ENCODE assay signal across 17 cellular contexts in the genomic region with DNA sequence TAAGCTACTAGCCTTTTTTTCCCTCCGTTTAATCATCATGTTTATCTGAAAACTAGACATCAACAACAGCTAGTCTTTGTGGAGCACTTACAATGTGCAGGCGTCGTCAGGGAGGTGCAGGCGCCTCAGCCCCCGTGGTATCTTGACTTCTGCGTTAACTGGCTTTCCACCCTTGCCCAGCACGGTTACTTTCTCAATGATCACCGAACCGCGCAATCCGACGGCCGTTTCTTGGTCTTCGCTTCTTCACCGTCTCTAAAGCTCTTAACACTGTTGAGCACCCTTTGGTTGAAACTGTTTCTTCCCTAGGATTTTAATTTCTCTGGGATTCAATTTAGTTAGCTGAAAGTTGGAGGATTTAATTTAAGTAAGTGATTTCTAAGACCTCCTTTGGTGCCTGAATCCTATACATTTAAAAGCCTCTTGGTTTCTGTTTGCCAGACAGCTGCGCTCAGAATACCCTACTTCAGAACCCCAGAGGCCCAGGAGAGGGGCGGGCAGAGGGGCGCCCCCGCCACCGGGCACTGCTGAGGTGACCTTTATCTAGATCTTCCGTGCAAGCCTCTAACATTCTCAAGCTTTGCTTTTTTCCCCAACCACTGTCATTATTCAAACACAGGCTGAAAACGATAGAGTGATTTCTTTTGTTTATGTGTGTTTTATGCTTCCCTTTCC. TPM values are rescaled to one million over a fixed set of nuclear protein-coding genes. Genes with fewer than 3 reads are reported as not detected.
"Had no signal": no experiment of that assay in that cellular context is flagged by ENCODE, and none has a peak within 500 bp of the region (broad histone marks: within the 10 kb centered on the region; RNA-seq: fewer than 3 reads in every experiment).

No MANE protein-coding gene starts in this region.

- H3K27ac ChIP-seq: adrenal gland, body of pancreas, pancreas, spleen, transverse colon had no signal

- DNase-seq: activated naive CD4-positive, alpha-beta T cell treated with anti-CD3 and anti-CD28 coated beads for 36 hours; adrenal gland; body of pancreas; foreskin fibroblast; glutamatergic neuron; left colon; pancreas; spleen; stimulated activated CD4-positive, alpha-beta T cell treated with anti-CD3 and anti-CD28 coated beads, Interleukin-1b, Interleukin-23, amount 100 ng/mL, for 48 hours; stimulated activated naive B cell treated with anti-CD40 and anti-IgM and Interleukin-4, amounts not matched to agents 10 μg/mL and 1 μg/mL and 100 μg/mL, for 72 hours; T1000; transverse colon had no signal

- H3K27ac Mint-ChIP-seq: activated naive CD4-positive, alpha-beta T cell treated with anti-CD3 and anti-CD28 coated beads for 36 hours; activated T-helper 17 cell treated with anti-CD3 and anti-CD28 coated beads, Interleukin-2, amount 50 U/mL, for 72 hours; dendritic cell treated with granulocyte-macrophage colony-stimulating factor and Interleukin-4, amounts not matched to agents 40 ng/mL and 50 ng/mL, for 4 days; natural killer cell treated with Interleukin-12 subunit alpha and Interleukin-12 subunit beta and Interleukin-15 and Interleukin-18, amount 100 ng/mL, for 72 hours; stimulated activated naive B cell treated with anti-CD40 and anti-IgM and Interleukin-4, amounts not matched to agents 10 μg/mL and 1 μg/mL and 100 μg/mL, for 72 hours had no signal

- H3K9me3 ChIP-seq: adrenal gland, body of pancreas, spleen, transverse colon had no signal

- H3K4me3 ChIP-seq: adrenal gland, body of pancreas, pancreas, spleen, transverse colon had no signal

- H3K36me3 Mint-ChIP-seq: natural killer cell treated with Interleukin-12 subunit alpha and Interleukin-12 subunit beta and Interleukin-15 and Interleukin-18, amount 100 ng/mL, for 72 hours; stimulated activated naive B cell treated with anti-CD40 and anti-IgM and Interleukin-4, amounts not matched to agents 10 μg/mL and 1 μg/mL and 100 μg/mL, for 72 hours had no signal

- H3K4me3 Mint-ChIP-seq: activated naive CD4-positive, alpha-beta T cell treated with anti-CD3 and anti-CD28 coated beads for 36 hours; activated T-helper 17 cell treated with anti-CD3 and anti-CD28 coated beads, Interleukin-2, amount 50 U/mL, for 72 hours; central memory CD8-positive, alpha-beta T cell; dendritic cell treated with granulocyte-macrophage colony-stimulating factor and Interleukin-4, amounts not matched to agents 40 ng/mL and 50 ng/mL, for 4 days; natural killer cell treated with Interleukin-12 subunit alpha and Interleukin-12 subunit beta and Interleukin-15 and Interleukin-18, amount 100 ng/mL, for 72 hours; stimulated activated naive B cell treated with anti-CD40 and anti-IgM and Interleukin-4, amounts not matched to agents 10 μg/mL and 1 μg/mL and 100 μg/mL, for 72 hours had no signal

- H3K36me3 ChIP-seq: adrenal gland, pancreas, spleen, transverse colon had no signal

- H3K4me1 Mint-ChIP-seq: activated T-helper 17 cell treated with anti-CD3 and anti-CD28 coated beads, Interleukin-2, amount 50 U/mL, for 72 hours; central memory CD8-positive, alpha-beta T cell had no signal

- H3K27me3 ChIP-seq: adrenal gland, body of pancreas, pancreas had no signal

- H3K9me3 Mint-ChIP-seq: activated naive CD4-positive, alpha-beta T cell treated with anti-CD3 and anti-CD28 coated beads for 36 hours; activated T-helper 17 cell treated with anti-CD3 and anti-CD28 coated beads, Interleukin-2, amount 50 U/mL, for 72 hours; central memory CD8-positive, alpha-beta T cell; dendritic cell treated with granulocyte-macrophage colony-stimulating factor and Interleukin-4, amounts not matched to agents 40 ng/mL and 50 ng/mL, for 4 days; natural killer cell treated with Interleukin-12 subunit alpha and Interleukin-12 subunit beta and Interleukin-15 and Interleukin-18, amount 100 ng/mL, for 72 hours had no signal

RNA-seq across cellular contexts. Expression of a gene that starts 35.1 kb away (rescaled TPM):
- total RNA-seq: activated naive CD4-positive, alpha-beta T cell treated with anti-CD3 and anti-CD28 coated beads for 36 hours; activated T-helper 17 cell treated with anti-CD3 and anti-CD28 coated beads, Interleukin-2, amount 50 U/mL, for 72 hours; lung microvascular endothelial cell; natural killer cell treated with Interleukin-12 subunit alpha and Interleukin-12 subunit beta and Interleukin-15 and Interleukin-18, amount 100 ng/mL, for 72 hours had no signal
